8 cellular contexts compared by ENCODE assay signal in genomic region chr3:185768578-185768982, GRCh38. TPM values are rescaled to one million over a fixed set of nuclear protein-coding genes. Genes with fewer than 3 reads are reported as not detected.
A peak's percentile ranks its signal among the peaks of the same experiment; 100 is the strongest.
DNase-seq lines count a peak whose midpoint lies in the region; ATAC-seq and TF ChIP-seq lines count a peak whose summit lies in the region.
"Not testable (repeated sequence)": the region's sequence is repeated elsewhere in the genome, so short reads cannot be mapped to it uniquely, and the experiment has no call there.

No MANE protein-coding gene starts in this region.

- not testable (repeated sequence) for H3K4me1 Mint-ChIP-seq in T-helper 2 cell treated with Interferon-gamma antibody and Interleukin-4, amounts not matched to agents 5 μg/mL and 100 μg/mL, for 36 hours (ENCODE audit: low read depth); activated naive CD8-positive, alpha-beta T cell treated with anti-CD3 and anti-CD28 coated beads, Interleukin-2, amount 10 ng/mL, durations not matched to agents 7 days and 5 days
- peaks cover 5 to 20% of the 10 kb centered on the region in 2 donors for H3K4me1 Mint-ChIP-seq in natural killer cell treated with Interleukin-12 subunit alpha and Interleukin-12 subunit beta and Interleukin-15 and Interleukin-18, amount 100 ng/mL, for 72 hours (ENCODE audit: low read depth in 2 of 2)

- peaks cover 25% of the 10 kb centered on the region for H3K27me3 Mint-ChIP-seq in T-helper 2 cell treated with Interferon-gamma antibody and Interleukin-4, amounts not matched to agents 5 μg/mL and 100 μg/mL, for 36 hours (ENCODE audit: low read depth)
- peaks cover 21% of the 10 kb centered on the region for H3K27me3 Mint-ChIP-seq in activated naive CD8-positive, alpha-beta T cell treated with anti-CD3 and anti-CD28 coated beads, Interleukin-2, amount 10 ng/mL, durations not matched to agents 7 days and 5 days
- H3K27me3 Mint-ChIP-seq in natural killer cell treated with Interleukin-12 subunit alpha and Interleukin-12 subunit beta and Interleukin-15 and Interleukin-18, amount 100 ng/mL, for 72 hours: peaks cover 8 to 19% of the 10 kb centered on the region in 2 donors

- H3K9me3 Mint-ChIP-seq in T-helper 2 cell treated with Interferon-gamma antibody and Interleukin-4, amounts not matched to agents 5 μg/mL and 100 μg/mL, for 36 hours; activated naive CD8-positive, alpha-beta T cell treated with anti-CD3 and anti-CD28 coated beads, Interleukin-2, amount 10 ng/mL, durations not matched to agents 7 days and 5 days; natural killer cell treated with Interleukin-12 subunit alpha and Interleukin-12 subunit beta and Interleukin-15 and Interleukin-18, amount 100 ng/mL, for 72 hours: not testable (repeated sequence)

- DNase-seq in COR-L47 (lab: John Stamatoyannopoulos, UW) (peak; percentile 33), NCI-H2227 (lab: John Stamatoyannopoulos, UW; ENCODE audit: unreplicated experiment) (peak; percentile 59), foreskin fibroblast (peak; percentile 40 to 78)
- DNase-seq in T-helper 2 cell treated with Interferon-gamma antibody and Interleukin-4, amounts not matched to agents 5 μg/mL and 100 μg/mL, for 36 hours (ENCODE audit: low spot score): peak; percentile 46
- DNase-seq in activated naive CD8-positive, alpha-beta T cell treated with anti-CD3 and anti-CD28 coated beads, Interleukin-2, amount 10 ng/mL, durations not matched to agents 7 days and 5 days: peak; percentile 28
- DNase-seq in natural killer cell treated with Interleukin-12 subunit alpha and Interleukin-12 subunit beta and Interleukin-15 and Interleukin-18, amount 100 ng/mL, for 72 hours (ENCODE audit: low spot score): peak; percentile 68
- DNase-seq in stimulated activated CD8-positive, alpha-beta memory T cell treated with anti-CD3 and anti-CD28 coated beads, Interleukin-7, amount 100 ng/mL, for 4 hours (ENCODE audit: low read depth in 2 of 2): peak; percentile 3 to 24

- peak; percentile 52 for ATAC-seq in HG03342 (IDR thresholded peaks at IDR 0.05; ENCODE audit: unreplicated experiment)
- ATAC-seq in activated naive CD8-positive, alpha-beta T cell treated with anti-CD3 and anti-CD28 coated beads, Interleukin-2, amount 10 ng/mL, durations not matched to agents 7 days and 5 days (ENCODE audit: low read depth); natural killer cell treated with Interleukin-12 subunit alpha and Interleukin-12 subunit beta and Interleukin-15 and Interleukin-18, amount 100 ng/mL, for 72 hours: not testable (repeated sequence)

- H3K4me3 ChIP-seq in foreskin fibroblast (ENCODE audit: low read depth in 1 of 2, low read length in 2 of 2): not testable (repeated sequence)

- not testable (repeated sequence) for H3K36me3 Mint-ChIP-seq in T-helper 2 cell treated with Interferon-gamma antibody and Interleukin-4, amounts not matched to agents 5 μg/mL and 100 μg/mL, for 36 hours (ENCODE audit: low read depth); activated naive CD8-positive, alpha-beta T cell treated with anti-CD3 and anti-CD28 coated beads, Interleukin-2, amount 10 ng/mL, durations not matched to agents 7 days and 5 days; natural killer cell treated with Interleukin-12 subunit alpha and Interleukin-12 subunit beta and Interleukin-15 and Interleukin-18, amount 100 ng/mL, for 72 hours

- not testable (repeated sequence) for H3K27ac Mint-ChIP-seq in T-helper 2 cell treated with Interferon-gamma antibody and Interleukin-4, amounts not matched to agents 5 μg/mL and 100 μg/mL, for 36 hours; activated naive CD8-positive, alpha-beta T cell treated with anti-CD3 and anti-CD28 coated beads, Interleukin-2, amount 10 ng/mL, durations not matched to agents 7 days and 5 days; natural killer cell treated with Interleukin-12 subunit alpha and Interleukin-12 subunit beta and Interleukin-15 and Interleukin-18, amount 100 ng/mL, for 72 hours

- POLR2A ChIA-PET in activated naive CD8-positive, alpha-beta T cell treated with anti-CD3 and anti-CD28 coated beads, Interleukin-2, amount 10 ng/mL, durations not matched to agents 7 days and 5 days (lab: Charles Lee): interaction anchor here (1.4 kb wide), 1 partner anchor 108 kb away, joined by 3 read pairs; no protein-coding TSS in a partner anchor

- H3K4me3 Mint-ChIP-seq in T-helper 2 cell treated with Interferon-gamma antibody and Interleukin-4, amounts not matched to agents 5 μg/mL and 100 μg/mL, for 36 hours; activated naive CD8-positive, alpha-beta T cell treated with anti-CD3 and anti-CD28 coated beads, Interleukin-2, amount 10 ng/mL, durations not matched to agents 7 days and 5 days; natural killer cell treated with Interleukin-12 subunit alpha and Interleukin-12 subunit beta and Interleukin-15 and Interleukin-18, amount 100 ng/mL, for 72 hours: not testable (repeated sequence)

- TF ChIP-seq CTCF in foreskin fibroblast (IDR thresholded peaks at IDR 0.05; ENCODE audit: low read depth, low read length): peak; percentile 60

RNA-seq across cellular contexts. Expression of gene IGF2BP2, which starts 56.3 kb away (rescaled TPM):
- total RNA-seq in activated naive CD8-positive, alpha-beta T cell treated with anti-CD3 and anti-CD28 coated beads, Interleukin-2, amount 10 ng/mL, durations not matched to agents 7 days and 5 days: 1 to 10 TPM in 1 of 2 experiments, under 1 TPM in 1; 0.11 to 1.2 TPM
- total RNA-seq in natural killer cell treated with Interleukin-12 subunit alpha and Interleukin-12 subunit beta and Interleukin-15 and Interleukin-18, amount 100 ng/mL, for 72 hours: 1 to 10 TPM; 3.5 to 5.0 TPM

Comparison
In these comparisons a context has a peak if more than half of its experiments do, and no peak if none do; other contexts are left out.
1. DNase-seq: peak in every context shown above with its lines; median percentile 68 in natural killer cell treated with Interleukin-12 subunit alpha and Interleukin-12 subunit beta and Interleukin-15 and Interleukin-18, amount 100 ng/mL, for 72 hours; 59 in NCI-H2227; 59 in foreskin fibroblast; 46 in T-helper 2 cell treated with Interferon-gamma antibody and Interleukin-4, amounts not matched to agents 5 μg/mL and 100 μg/mL, for 36 hours; 33 in COR-L47; 28 in activated naive CD8-positive, alpha-beta T cell treated with anti-CD3 and anti-CD28 coated beads, Interleukin-2, amount 10 ng/mL, durations not matched to agents 7 days and 5 days; 14 in stimulated activated CD8-positive, alpha-beta memory T cell treated with anti-CD3 and anti-CD28 coated beads, Interleukin-7, amount 100 ng/mL, for 4 hours.